1 cellular context compared by ENCODE assay signal in the genomic region with DNA sequence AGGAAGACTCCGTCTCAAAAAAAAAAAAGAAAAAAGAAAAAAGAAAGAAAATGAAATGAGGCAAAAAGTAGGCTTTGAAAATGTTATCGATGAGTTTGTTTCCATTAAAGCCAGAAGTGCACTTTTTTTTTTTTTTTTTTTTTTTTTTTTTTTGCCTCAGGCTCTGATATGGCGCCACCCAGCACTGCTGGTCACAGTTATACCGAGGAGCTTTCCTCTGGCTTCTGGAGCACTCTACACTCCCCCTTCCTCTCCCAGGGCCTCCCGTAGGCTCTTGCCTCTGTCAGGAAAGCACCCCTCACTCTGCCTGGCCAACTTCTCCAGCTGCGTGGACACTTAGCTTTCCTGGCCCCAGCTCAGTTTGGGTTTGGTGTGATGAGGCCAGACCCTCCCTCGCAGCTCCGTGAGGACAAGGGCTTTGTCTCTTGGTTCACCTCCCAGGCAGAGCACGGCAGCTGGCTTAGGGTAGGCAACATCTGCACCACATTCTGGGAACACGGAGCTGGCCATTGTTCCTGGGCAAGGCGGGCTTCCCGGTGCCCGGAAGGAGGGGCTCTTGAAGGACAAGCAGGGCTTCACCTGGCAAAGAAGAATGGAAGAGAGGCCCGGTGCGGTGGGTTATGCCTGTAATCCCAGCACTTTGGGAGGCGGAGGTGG.
TF ChIP-seq lines count a peak whose summit lies in the region.

No MANE protein-coding gene starts in this region.

TF ChIP-seq in GM23338, 12 proteins besides CTCF, POLR2A, EP300 and RAD21 (continued from another document):
- TF ChIP-seq, protein P1, sequence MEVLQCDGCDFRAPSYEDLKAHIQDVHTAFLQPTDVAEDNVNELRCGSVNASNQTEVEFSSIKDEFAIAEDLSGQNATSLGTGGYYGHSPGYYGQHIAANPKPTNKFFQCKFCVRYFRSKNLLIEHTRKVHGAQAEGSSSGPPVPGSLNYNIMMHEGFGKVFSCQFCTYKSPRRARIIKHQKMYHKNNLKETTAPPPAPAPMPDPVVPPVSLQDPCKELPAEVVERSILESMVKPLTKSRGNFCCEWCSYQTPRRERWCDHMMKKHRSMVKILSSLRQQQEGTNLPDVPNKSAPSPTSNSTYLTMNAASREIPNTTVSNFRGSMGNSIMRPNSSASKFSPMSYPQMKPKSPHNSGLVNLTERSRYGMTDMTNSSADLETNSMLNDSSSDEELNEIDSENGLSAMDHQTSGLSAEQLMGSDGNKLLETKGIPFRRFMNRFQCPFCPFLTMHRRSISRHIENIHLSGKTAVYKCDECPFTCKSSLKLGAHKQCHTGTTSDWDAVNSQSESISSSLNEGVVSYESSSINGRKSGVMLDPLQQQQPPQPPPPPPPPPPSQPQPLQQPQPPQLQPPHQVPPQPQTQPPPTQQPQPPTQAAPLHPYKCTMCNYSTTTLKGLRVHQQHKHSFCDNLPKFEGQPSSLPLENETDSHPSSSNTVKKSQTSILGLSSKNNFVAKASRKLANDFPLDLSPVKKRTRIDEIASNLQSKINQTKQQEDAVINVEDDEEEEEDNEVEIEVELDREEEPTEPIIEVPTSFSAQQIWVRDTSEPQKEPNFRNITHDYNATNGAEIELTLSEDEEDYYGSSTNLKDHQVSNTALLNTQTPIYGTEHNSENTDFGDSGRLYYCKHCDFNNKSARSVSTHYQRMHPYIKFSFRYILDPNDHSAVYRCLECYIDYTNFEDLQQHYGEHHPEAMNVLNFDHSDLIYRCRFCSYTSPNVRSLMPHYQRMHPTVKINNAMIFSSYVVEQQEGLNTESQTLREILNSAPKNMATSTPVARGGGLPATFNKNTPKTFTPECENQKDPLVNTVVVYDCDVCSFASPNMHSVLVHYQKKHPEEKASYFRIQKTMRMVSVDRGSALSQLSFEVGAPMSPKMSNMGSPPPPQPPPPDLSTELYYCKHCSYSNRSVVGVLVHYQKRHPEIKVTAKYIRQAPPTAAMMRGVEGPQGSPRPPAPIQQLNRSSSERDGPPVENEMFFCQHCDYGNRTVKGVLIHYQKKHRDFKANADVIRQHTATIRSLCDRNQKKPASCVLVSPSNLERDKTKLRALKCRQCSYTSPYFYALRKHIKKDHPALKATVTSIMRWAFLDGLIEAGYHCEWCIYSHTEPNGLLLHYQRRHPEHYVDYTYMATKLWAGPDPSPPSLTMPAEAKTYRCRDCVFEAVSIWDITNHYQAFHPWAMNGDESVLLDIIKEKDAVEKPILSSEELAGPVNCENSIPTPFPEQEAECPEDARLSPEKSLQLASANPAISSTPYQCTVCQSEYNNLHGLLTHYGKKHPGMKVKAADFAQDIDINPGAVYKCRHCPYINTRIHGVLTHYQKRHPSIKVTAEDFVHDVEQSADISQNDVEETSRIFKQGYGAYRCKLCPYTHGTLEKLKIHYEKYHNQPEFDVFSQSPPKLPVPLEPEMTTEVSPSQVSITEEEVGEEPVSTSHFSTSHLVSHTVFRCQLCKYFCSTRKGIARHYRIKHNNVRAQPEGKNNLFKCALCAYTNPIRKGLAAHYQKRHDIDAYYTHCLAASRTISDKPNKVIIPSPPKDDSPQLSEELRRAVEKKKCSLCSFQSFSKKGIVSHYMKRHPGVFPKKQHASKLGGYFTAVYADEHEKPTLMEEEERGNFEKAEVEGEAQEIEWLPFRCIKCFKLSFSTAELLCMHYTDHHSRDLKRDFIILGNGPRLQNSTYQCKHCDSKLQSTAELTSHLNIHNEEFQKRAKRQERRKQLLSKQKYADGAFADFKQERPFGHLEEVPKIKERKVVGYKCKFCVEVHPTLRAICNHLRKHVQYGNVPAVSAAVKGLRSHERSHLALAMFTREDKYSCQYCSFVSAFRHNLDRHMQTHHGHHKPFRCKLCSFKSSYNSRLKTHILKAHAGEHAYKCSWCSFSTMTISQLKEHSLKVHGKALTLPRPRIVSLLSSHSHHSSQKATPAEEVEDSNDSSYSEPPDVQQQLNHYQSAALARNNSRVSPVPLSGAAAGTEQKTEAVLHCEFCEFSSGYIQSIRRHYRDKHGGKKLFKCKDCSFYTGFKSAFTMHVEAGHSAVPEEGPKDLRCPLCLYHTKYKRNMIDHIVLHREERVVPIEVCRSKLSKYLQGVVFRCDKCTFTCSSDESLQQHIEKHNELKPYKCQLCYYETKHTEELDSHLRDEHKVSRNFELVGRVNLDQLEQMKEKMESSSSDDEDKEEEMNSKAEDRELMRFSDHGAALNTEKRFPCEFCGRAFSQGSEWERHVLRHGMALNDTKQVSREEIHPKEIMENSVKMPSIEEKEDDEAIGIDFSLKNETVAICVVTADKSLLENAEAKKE (CRISPR knock-in tag; IDR thresholded peaks at IDR 0.05) = no peak
- TF ChIP-seq EZH2phosphoT487 (IDR thresholded peaks at IDR 0.05; ENCODE audit: unreplicated experiment) = no peak
- no peak for TF ChIP-seq ZNF114 (CRISPR knock-in tag; IDR thresholded peaks at IDR 0.05)
- TF ChIP-seq CREB1 (CRISPR knock-in tag; IDR thresholded peaks at IDR 0.05; ENCODE audit: low read depth) = no peak
- no peak for TF ChIP-seq STAT1 (IDR thresholded peaks at IDR 0.05; ENCODE audit: unreplicated experiment)
- no peak for TF ChIP-seq ZNF331 (CRISPR knock-in tag; IDR thresholded peaks at IDR 0.05; ENCODE audit: low read depth)
- no peak for TF ChIP-seq POLR2AphosphoS5 (IDR thresholded peaks at IDR 0.05; ENCODE audit: low read depth)
- TF ChIP-seq, protein P2, sequence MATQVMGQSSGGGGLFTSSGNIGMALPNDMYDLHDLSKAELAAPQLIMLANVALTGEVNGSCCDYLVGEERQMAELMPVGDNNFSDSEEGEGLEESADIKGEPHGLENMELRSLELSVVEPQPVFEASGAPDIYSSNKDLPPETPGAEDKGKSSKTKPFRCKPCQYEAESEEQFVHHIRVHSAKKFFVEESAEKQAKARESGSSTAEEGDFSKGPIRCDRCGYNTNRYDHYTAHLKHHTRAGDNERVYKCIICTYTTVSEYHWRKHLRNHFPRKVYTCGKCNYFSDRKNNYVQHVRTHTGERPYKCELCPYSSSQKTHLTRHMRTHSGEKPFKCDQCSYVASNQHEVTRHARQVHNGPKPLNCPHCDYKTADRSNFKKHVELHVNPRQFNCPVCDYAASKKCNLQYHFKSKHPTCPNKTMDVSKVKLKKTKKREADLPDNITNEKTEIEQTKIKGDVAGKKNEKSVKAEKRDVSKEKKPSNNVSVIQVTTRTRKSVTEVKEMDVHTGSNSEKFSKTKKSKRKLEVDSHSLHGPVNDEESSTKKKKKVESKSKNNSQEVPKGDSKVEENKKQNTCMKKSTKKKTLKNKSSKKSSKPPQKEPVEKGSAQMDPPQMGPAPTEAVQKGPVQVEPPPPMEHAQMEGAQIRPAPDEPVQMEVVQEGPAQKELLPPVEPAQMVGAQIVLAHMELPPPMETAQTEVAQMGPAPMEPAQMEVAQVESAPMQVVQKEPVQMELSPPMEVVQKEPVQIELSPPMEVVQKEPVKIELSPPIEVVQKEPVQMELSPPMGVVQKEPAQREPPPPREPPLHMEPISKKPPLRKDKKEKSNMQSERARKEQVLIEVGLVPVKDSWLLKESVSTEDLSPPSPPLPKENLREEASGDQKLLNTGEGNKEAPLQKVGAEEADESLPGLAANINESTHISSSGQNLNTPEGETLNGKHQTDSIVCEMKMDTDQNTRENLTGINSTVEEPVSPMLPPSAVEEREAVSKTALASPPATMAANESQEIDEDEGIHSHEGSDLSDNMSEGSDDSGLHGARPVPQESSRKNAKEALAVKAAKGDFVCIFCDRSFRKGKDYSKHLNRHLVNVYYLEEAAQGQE (IDR thresholded peaks at IDR 0.05; ENCODE audit: unreplicated experiment) = no peak
- TF ChIP-seq JUNB (IDR thresholded peaks at IDR 0.05; ENCODE audit: unreplicated experiment) = no peak
- TF ChIP-seq, protein P3, sequence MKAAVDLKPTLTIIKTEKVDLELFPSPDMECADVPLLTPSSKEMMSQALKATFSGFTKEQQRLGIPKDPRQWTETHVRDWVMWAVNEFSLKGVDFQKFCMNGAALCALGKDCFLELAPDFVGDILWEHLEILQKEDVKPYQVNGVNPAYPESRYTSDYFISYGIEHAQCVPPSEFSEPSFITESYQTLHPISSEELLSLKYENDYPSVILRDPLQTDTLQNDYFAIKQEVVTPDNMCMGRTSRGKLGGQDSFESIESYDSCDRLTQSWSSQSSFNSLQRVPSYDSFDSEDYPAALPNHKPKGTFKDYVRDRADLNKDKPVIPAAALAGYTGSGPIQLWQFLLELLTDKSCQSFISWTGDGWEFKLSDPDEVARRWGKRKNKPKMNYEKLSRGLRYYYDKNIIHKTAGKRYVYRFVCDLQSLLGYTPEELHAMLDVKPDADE (IDR thresholded peaks at IDR 0.05) = no peak
- TF ChIP-seq NANOG (IDR thresholded peaks at IDR 0.05; ENCODE audit: borderline replicate concordance) = no peak
